1 cellular context compared by ENCODE assay signal in genomic region chr7:41656357-41656756, GRCh38.
TF ChIP-seq lines count a peak whose summit lies in the region.

No MANE protein-coding gene starts in this region.

TF ChIP-seq in SK-N-SH, 30 proteins besides CTCF, POLR2A, EP300 and RAD21 (continued from another document):
- TF ChIP-seq CHD2 (IDR thresholded peaks at IDR 0.05; ENCODE audit: low read length, partially characterized antibody) (no peak), TCF12 (IDR thresholded peaks at IDR 0.05) (peak; percentile 77)
